ENCODE assay signal across 27 cellular contexts in genomic region chr14:28613526-28613925, GRCh38.
"Had no signal": no experiment of that assay in that cellular context is flagged by ENCODE, and none has a peak within 500 bp of the region (broad histone marks: within the 10 kb centered on the region; RNA-seq: fewer than 3 reads in every experiment).

No MANE protein-coding gene starts in this region.

- H3K4me3 ChIP-seq: left lung, lower lobe of right lung, pancreas, prostate gland, skin epidermis, suprapubic skin, thoracic aorta, tibial artery, upper lobe of right lung had no signal

- ATAC-seq: left cardiac atrium; left lung; lower lobe of right lung; naive thymus-derived CD4-positive, alpha-beta T cell; natural killer cell treated with Interleukin-12 subunit alpha and Interleukin-12 subunit beta and Interleukin-15 and Interleukin-18, amount 100 ng/mL, for 72 hours; pancreas; right cardiac atrium; sciatic nerve; upper lobe of right lung had no signal

- H3K4me1 ChIP-seq: left lung, lower lobe of right lung, pancreas, prostate gland, suprapubic skin, tibial artery, upper lobe of right lung had no signal

- DNase-seq: hippocampal formation; kidney glomerular epithelial cell; left cardiac atrium; left lung; lower lobe of right lung; mammary epithelial cell; mesenchymal stem cell; naive thymus-derived CD4-positive, alpha-beta T cell; nucleus accumbens; pancreas; posterior cingulate gyrus; retina; right cardiac atrium; stimulated activated CD4-positive, alpha-beta T cell treated with anti-CD3 and anti-CD28 coated beads, Interleukin-12 subunit alpha, Interleukin-12 subunit beta, amount 100 ng/mL, for 4 hours; stimulated activated CD4-positive, alpha-beta T cell treated with anti-CD3 and anti-CD28 coated beads, Interleukin-15, amount 100 ng/mL, for 24 hours; stimulated activated CD4-positive, alpha-beta T cell treated with anti-CD3 and anti-CD28 coated beads, Interleukin-2, amount 100 ng/mL, for 24 hours; stimulated activated CD4-positive, alpha-beta T cell treated with anti-CD3 and anti-CD28 coated beads, Interleukin-4, amount 100 ng/mL, for 1 hour; stimulated activated naive CD4-positive, alpha-beta T cell; tibial artery; trophoblast cell; upper lobe of right lung had no signal

- H3K27me3 ChIP-seq: left lung, pancreas, suprapubic skin, tibial artery, upper lobe of right lung had no signal

- H3K27ac ChIP-seq: left lung, lower lobe of right lung, pancreas, prostate gland, skin epidermis, suprapubic skin, thoracic aorta, tibial artery, upper lobe of right lung had no signal

- H3K36me3 ChIP-seq: left lung, lower lobe of right lung, pancreas, prostate gland, suprapubic skin, thoracic aorta, tibial artery, upper lobe of right lung had no signal

- H3K9me3 ChIP-seq: left lung, lower lobe of right lung, prostate gland, suprapubic skin, thoracic aorta, tibial artery, upper lobe of right lung had no signal
